10 cellular contexts compared by ENCODE assay signal in the genomic region with DNA sequence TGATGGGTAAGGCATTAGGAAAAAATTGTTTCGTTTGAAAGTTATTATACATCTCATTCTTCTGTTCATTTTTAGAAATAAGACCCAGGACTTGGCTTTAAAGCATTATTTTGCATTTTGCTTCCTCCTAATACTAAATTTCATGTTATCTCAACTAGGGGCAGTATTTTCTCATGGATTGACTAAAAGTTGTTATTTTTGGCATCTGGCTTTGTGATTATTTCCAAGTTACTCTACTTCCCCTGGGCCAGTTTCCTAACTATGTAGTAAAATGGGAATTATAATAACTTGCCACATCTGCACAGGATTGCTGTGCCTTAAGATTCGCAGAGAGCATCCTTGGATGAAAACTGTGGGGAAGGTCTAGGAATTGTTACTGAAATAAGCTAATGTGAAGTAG. TPM values are rescaled to one million over a fixed set of nuclear protein-coding genes. Genes with fewer than 3 reads are reported as not detected.
DNase-seq lines count a peak whose midpoint lies in the region; ATAC-seq and TF ChIP-seq lines count a peak whose summit lies in the region.
"Had no signal": no experiment of that assay in that cellular context is flagged by ENCODE, and none has a peak within 500 bp of the region (broad histone marks: within the 10 kb centered on the region; RNA-seq: fewer than 3 reads in every experiment).

No MANE protein-coding gene starts in this region.

- no peak overlapping the region for H2BK5ac ChIP-seq in trophoblast cell (ENCODE audit: low read depth, low read length, poor library complexity)

- no peak overlapping the region for H4K91ac ChIP-seq in trophoblast cell (ENCODE audit: low read depth, low read length)

- H3K4me2 ChIP-seq in trophoblast cell (ENCODE audit: low read length), result no peak overlapping the region

- H3K27me3 ChIP-seq in trophoblast cell (ENCODE audit: insufficient read depth, low read length), result no peaks in the 10 kb centered on the region

- no peak overlapping the region for H3K23ac ChIP-seq in trophoblast cell (ENCODE audit: low read length)

- H3K36me3 ChIP-seq in trophoblast cell (ENCODE audit: control insufficient read depth in 1 of 2, insufficient read depth in 2 of 2, low read length in 2 of 2), result no peaks in the 10 kb centered on the region

- H2AFZ ChIP-seq in trophoblast cell (ENCODE audit: insufficient read depth, low read length, poor library complexity), result no peak overlapping the region

- no peak overlapping the region for H3K14ac ChIP-seq in trophoblast cell (ENCODE audit: low read length)

- H3K27ac ChIP-seq in trophoblast cell (ENCODE audit: low read depth, low read length), result no peak overlapping the region

- H3K4me3 ChIP-seq in NB4 (ENCODE audit: low read depth, low read length) (peak overlapping the region; percentile 89), trophoblast cell (ENCODE audit: low read depth, low read length) (no peak overlapping the region)

- no peak for TF ChIP-seq CTCF in NB4 (IDR thresholded peaks at IDR 0.05; ENCODE audit: low read depth, low read length)

- peaks cover 21% of the 10 kb centered on the region for H3K79me2 ChIP-seq in trophoblast cell (ENCODE audit: control insufficient read depth, insufficient read depth, low read length, poor library complexity)

- ATAC-seq in GM21723 (IDR thresholded peaks at IDR 0.05; ENCODE audit: unreplicated experiment), result no peak

- H3K27ac Mint-ChIP-seq in T-helper 1 cell treated with Interleukin-12 subunit alpha and Interleukin-12 subunit beta and Interleukin-4 antibody, amounts not matched to agents 30 μg/mL and 1 μg/mL, for 36 hours, result peak overlapping the region; percentile 34
- H3K27ac Mint-ChIP-seq in dendritic cell treated with granulocyte-macrophage colony-stimulating factor and Interleukin-4, amounts not matched to agents 40 ng/mL and 50 ng/mL, for 4 days, result peak overlapping the region; percentile 98

- H3K9me3 Mint-ChIP-seq in T-helper 1 cell treated with Interleukin-12 subunit alpha and Interleukin-12 subunit beta and Interleukin-4 antibody, amounts not matched to agents 30 μg/mL and 1 μg/mL, for 36 hours, result no peaks in the 10 kb centered on the region
- H3K9me3 Mint-ChIP-seq in dendritic cell treated with granulocyte-macrophage colony-stimulating factor and Interleukin-4, amounts not matched to agents 40 ng/mL and 50 ng/mL, for 4 days, result no peaks in the 10 kb centered on the region

- H3K9ac ChIP-seq in trophoblast cell (ENCODE audit: low read length), result no peak overlapping the region

- no peak overlapping the region for H4K8ac ChIP-seq in trophoblast cell (ENCODE audit: low read depth, low read length)

- no peaks in the 10 kb centered on the region for H3K27me3 Mint-ChIP-seq in T-helper 1 cell treated with Interleukin-12 subunit alpha and Interleukin-12 subunit beta and Interleukin-4 antibody, amounts not matched to agents 30 μg/mL and 1 μg/mL, for 36 hours (ENCODE audit: low read depth)
- H3K27me3 Mint-ChIP-seq in dendritic cell treated with granulocyte-macrophage colony-stimulating factor and Interleukin-4, amounts not matched to agents 40 ng/mL and 50 ng/mL, for 4 days, result no peaks in the 10 kb centered on the region

- H4K12ac ChIP-seq in trophoblast cell (ENCODE audit: low read depth, low read length), result no peak overlapping the region

- H2AK5ac ChIP-seq in trophoblast cell (ENCODE audit: low read length), result no peak overlapping the region

- peaks cover 9% of the 10 kb centered on the region for H3K36me3 Mint-ChIP-seq in T-helper 1 cell treated with Interleukin-12 subunit alpha and Interleukin-12 subunit beta and Interleukin-4 antibody, amounts not matched to agents 30 μg/mL and 1 μg/mL, for 36 hours (ENCODE audit: low read depth)
- H3K36me3 Mint-ChIP-seq in dendritic cell treated with granulocyte-macrophage colony-stimulating factor and Interleukin-4, amounts not matched to agents 40 ng/mL and 50 ng/mL, for 4 days (ENCODE audit: low read depth), result peaks cover 63% of the 10 kb centered on the region

- H2BK120ac ChIP-seq in trophoblast cell (ENCODE audit: insufficient read depth, low read length, poor library complexity), result no peak overlapping the region

- no peak overlapping the region for H3K18ac ChIP-seq in trophoblast cell (ENCODE audit: low read length)

- H3K9me3 ChIP-seq in trophoblast cell (ENCODE audit: insufficient read depth, low read depth, low read length), result no peaks in the 10 kb centered on the region

- no CpG with 5 or more reads among the region's 2 CpGs for WGBS in trophoblast cell (ENCODE audit: extremely low coverage, insufficient coverage, insufficient read length)

- peak overlapping the region; percentile 81 for H3K4me3 Mint-ChIP-seq in T-helper 1 cell treated with Interleukin-12 subunit alpha and Interleukin-12 subunit beta and Interleukin-4 antibody, amounts not matched to agents 30 μg/mL and 1 μg/mL, for 36 hours
- peak overlapping the region; percentile 94 for H3K4me3 Mint-ChIP-seq in dendritic cell treated with granulocyte-macrophage colony-stimulating factor and Interleukin-4, amounts not matched to agents 40 ng/mL and 50 ng/mL, for 4 days

- no peak overlapping the region for H2BK12ac ChIP-seq in trophoblast cell (ENCODE audit: low read length)

- DNase-seq in T-helper 1 cell, result no peak
- DNase-seq in NB4 (ENCODE audit: low read depth), result no peak
- DNase-seq in trophoblast cell, result no peak
- DNase-seq in UCSD-AML1 (lab: John Stamatoyannopoulos, UW; ENCODE audit: unreplicated experiment), result no peak
- no peak for DNase-seq in cerebellar cortex (ENCODE audit: low spot score)
- DNase-seq: 8988T, NCI-H510A had no signal

- H3K4me1 ChIP-seq in trophoblast cell (ENCODE audit: control insufficient read depth in 1 of 2, insufficient read depth in 2 of 2, low read length in 2 of 2), result peaks cover 0 to 4% of the 10 kb centered on the region in 2 experiments

- TF ChIP-seq POLR2A in NB4 (IDR thresholded peaks at IDR 0.05; ENCODE audit: extremely low read depth, insufficient read length), result no peak

- peak overlapping the region; percentile 27 for H3K4ac ChIP-seq in trophoblast cell (ENCODE audit: low read depth, low read length)

- peaks cover 16% of the 10 kb centered on the region for H3K79me1 ChIP-seq in trophoblast cell (ENCODE audit: low read length)

- peaks cover 36% of the 10 kb centered on the region for H3K4me1 Mint-ChIP-seq in T-helper 1 cell treated with Interleukin-12 subunit alpha and Interleukin-12 subunit beta and Interleukin-4 antibody, amounts not matched to agents 30 μg/mL and 1 μg/mL, for 36 hours (ENCODE audit: low read depth)
- peaks cover 54% of the 10 kb centered on the region for H3K4me1 Mint-ChIP-seq in dendritic cell treated with granulocyte-macrophage colony-stimulating factor and Interleukin-4, amounts not matched to agents 40 ng/mL and 50 ng/mL, for 4 days (ENCODE audit: low read depth)

- intact Hi-C loops in dendritic cell treated with granulocyte-macrophage colony-stimulating factor and Interleukin-4, amounts not matched to agents 40 ng/mL and 50 ng/mL, for 4 days (cut with micrococcal nuclease), result loop anchor here (1.0 to 10.0 kb wide), 7 partner anchors 162 to 399 kb away; no protein-coding TSS in a partner anchor

RNA-seq across cellular contexts. Expression of a gene that starts 3.0 kb away (rescaled TPM):
- polyA plus RNA-seq in trophoblast cell (2013), result 45.4 and 47.2 TPM in 2 replicates
